Comparison of ENCODE assay signal across 10 cellular contexts in genomic region chr17:51050291-51051033, GRCh38.
DNase-seq lines count a peak whose midpoint lies in the region; ATAC-seq and TF ChIP-seq lines count a peak whose summit lies in the region.
"Had no signal": no experiment of that assay in that cellular context is flagged by ENCODE, and none has a peak within 500 bp of the region (broad histone marks: within the 10 kb centered on the region; RNA-seq: fewer than 3 reads in every experiment).

No MANE protein-coding gene starts in this region.

- peaks cover 4% of the 10 kb centered on the region for H3K36me3 Mint-ChIP-seq in Calu3 (ENCODE audit: insufficient read depth, unreplicated experiment)
- peaks cover 4% of the 10 kb centered on the region for H3K36me3 Mint-ChIP-seq in T-helper 17 cell (ENCODE audit: low read depth)
- H3K36me3 Mint-ChIP-seq in activated naive CD4-positive, alpha-beta T cell treated with anti-CD3 and anti-CD28 coated beads for 36 hours (ENCODE audit: low read depth): peaks cover 5% of the 10 kb centered on the region

- CTCF ChIA-PET in Calu3 (lab: Charles Lee): interaction anchor here (0.7 to 0.8 kb wide), 2 partner anchors 69 to 170 kb away, joined by 3 to 5 read pairs; no protein-coding TSS in a partner anchor
- CTCF ChIA-PET in activated naive CD4-positive, alpha-beta T cell treated with anti-CD3 and anti-CD28 coated beads for 36 hours (lab: Charles Lee): no interaction called here

- H3K4me1 Mint-ChIP-seq in Calu3 (ENCODE audit: low read depth, unreplicated experiment) (peaks cover 17% of the 10 kb centered on the region), T-helper 17 cell (peaks cover 2% of the 10 kb centered on the region)
- H3K4me1 Mint-ChIP-seq in activated naive CD4-positive, alpha-beta T cell treated with anti-CD3 and anti-CD28 coated beads for 36 hours (ENCODE audit: low read depth): no peaks in the 10 kb centered on the region

- ATAC-seq in GM19438 (IDR thresholded peaks at IDR 0.05; ENCODE audit: low read depth, unreplicated experiment): peak; percentile 90
- peak; percentile 80 for ATAC-seq in HG03060 (IDR thresholded peaks at IDR 0.05; ENCODE audit: low read depth, unreplicated experiment)
- peak; percentile 41 for ATAC-seq in T-helper 17 cell

- H3K9me3 ChIP-seq in T-helper 17 cell (ENCODE audit: control insufficient read depth, low read length, poor library complexity, severe bottlenecking): no peaks in the 10 kb centered on the region
- H3K9me3 ChIP-seq: BE2C had no signal

- no peak for TF ChIP-seq CTCF in Calu3 (IDR thresholded peaks at IDR 0.05; ENCODE audit: unreplicated experiment)

- no TSS peak for BruUV-seq in Calu3 (replicated peaks; lab: Mats Ljungman, UMichigan)

- intact Hi-C loops in Calu3 (cut with micrococcal nuclease; ENCODE audit: unreplicated experiment): loop anchor here (10.0 kb wide), 1 partner anchor 104 kb away; the partner anchor contains the start of gene NME1
- intact Hi-C loops in activated naive CD4-positive, alpha-beta T cell treated with anti-CD3 and anti-CD28 coated beads for 36 hours (cut with micrococcal nuclease): no loop called here

- H3K4me3 Mint-ChIP-seq in Calu3 (ENCODE audit: low read depth, unreplicated experiment) (no peak overlapping the region), T-helper 17 cell (peak overlapping the region; percentile 34)
- no peak overlapping the region for H3K4me3 Mint-ChIP-seq in activated naive CD4-positive, alpha-beta T cell treated with anti-CD3 and anti-CD28 coated beads for 36 hours

- H3K27me3 Mint-ChIP-seq in Calu3 (ENCODE audit: unreplicated experiment) (no peaks in the 10 kb centered on the region), T-helper 17 cell (no peaks in the 10 kb centered on the region)
- H3K27me3 Mint-ChIP-seq in activated naive CD4-positive, alpha-beta T cell treated with anti-CD3 and anti-CD28 coated beads for 36 hours (ENCODE audit: low read depth): no peaks in the 10 kb centered on the region

- H3K27ac Mint-ChIP-seq in Calu3 (ENCODE audit: unreplicated experiment) (peak overlapping the region; percentile 41), T-helper 17 cell (no peak overlapping the region)
- H3K27ac Mint-ChIP-seq in activated naive CD4-positive, alpha-beta T cell treated with anti-CD3 and anti-CD28 coated beads for 36 hours: no peak overlapping the region

- DNase-seq in Calu3 (peak; percentile 49), T-helper 17 cell (no peak), DMS 273 treated with DMSO at 0.1 percent for 48 hours (lab: John Stamatoyannopoulos, UW) (no peak), middle frontal gyrus (ENCODE audit: extremely low spot score, low spot score) (no peak), NCI-H2196 (lab: John Stamatoyannopoulos, UW; ENCODE audit: unreplicated experiment) (no peak)
- DNase-seq in activated naive CD4-positive, alpha-beta T cell treated with anti-CD3 and anti-CD28 coated beads for 36 hours: no peak
- DNase-seq: activated T-cell treated with anti-CD3 and anti-CD28 coated beads, Interleukin-2, amount 50 U/mL, for 48 hours; BE2C had no signal

- no peaks in the 10 kb centered on the region for H3K9me3 Mint-ChIP-seq in Calu3 (ENCODE audit: low read depth, unreplicated experiment)
- H3K9me3 Mint-ChIP-seq in activated naive CD4-positive, alpha-beta T cell treated with anti-CD3 and anti-CD28 coated beads for 36 hours: no peaks in the 10 kb centered on the region
